In the genomic region with DNA sequence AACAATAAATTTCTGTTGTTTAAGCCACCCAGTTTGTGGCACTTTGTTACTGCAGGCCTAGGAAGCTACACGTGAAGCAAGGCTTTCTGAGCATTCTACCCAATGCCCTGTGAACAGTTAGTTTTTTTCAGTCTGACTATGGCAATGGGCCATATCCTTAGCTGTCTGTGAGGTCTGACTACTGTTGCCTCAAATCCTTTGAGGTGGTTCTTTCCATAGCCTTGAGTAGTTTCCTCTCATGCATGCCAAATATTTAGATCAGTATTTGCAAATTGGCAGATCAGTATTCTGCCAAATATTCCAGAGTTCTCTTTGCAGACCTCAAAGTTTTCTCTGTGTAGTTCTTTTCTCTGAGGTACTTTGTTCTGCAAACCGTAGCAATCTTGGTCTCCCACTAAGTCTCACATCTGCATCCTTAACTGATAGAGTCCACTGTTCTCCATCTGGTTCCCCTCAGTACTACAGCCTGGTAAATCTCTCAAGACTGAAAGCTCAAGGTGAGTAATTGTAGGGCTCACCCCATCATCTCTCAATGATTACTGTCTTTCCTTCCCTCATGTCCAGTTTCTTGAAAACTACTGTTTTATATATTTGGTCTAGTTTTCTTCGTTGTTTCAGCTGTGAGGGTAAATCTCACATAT, we compare ENCODE assay signal across 33 cellular contexts.
DNase-seq lines count a peak whose midpoint lies in the region; ATAC-seq, FAIRE-seq and TF ChIP-seq lines count a peak whose summit lies in the region.
"Had no signal": no experiment of that assay in that cellular context is flagged by ENCODE, and none has a peak within 500 bp of the region (broad histone marks: within the 10 kb centered on the region; RNA-seq: fewer than 3 reads in every experiment).

No MANE protein-coding gene starts in this region.

- TF ChIP-seq POLR2A in vagina (IDR thresholded peaks at IDR 0.05) (no peak), GM12892 (IDR thresholded peaks at IDR 0.05; ENCODE audit: low read depth, low read length) (no peak)

- no peaks in the 10 kb centered on the region for H3K36me3 ChIP-seq in thoracic aorta
- H3K36me3 ChIP-seq in vagina, result no peaks in the 10 kb centered on the region
- H3K36me3 ChIP-seq: cardiac muscle cell, gastrocnemius medialis, Peyer's patch, SJCRH30, upper lobe of right lung had no signal

- H3K9me3 ChIP-seq in thoracic aorta (no peaks in the 10 kb centered on the region), vagina (no peaks in the 10 kb centered on the region)
- H3K9me3 ChIP-seq: gastrocnemius medialis, Peyer's patch, psoas muscle, SJCRH30, upper lobe of right lung had no signal

- FAIRE-seq in GM12892 (lab: Jason Lieb, UNC), result no peak
- FAIRE-seq: HepG2 had no signal

- TF ChIP-seq CTCF in astrocyte of the spinal cord (IDR thresholded peaks at IDR 0.05; ENCODE audit: low read depth, low read length) (no peak), fibroblast of pulmonary artery (IDR thresholded peaks at IDR 0.05; ENCODE audit: low read length, missing control alignments) (no peak), thoracic aorta (IDR thresholded peaks at IDR 0.05) (no peak), vagina (IDR thresholded peaks at IDR 0.05) (no peak)

- H3K4me3 ChIP-seq in astrocyte of the spinal cord (ENCODE audit: low read depth, low read length), result no peak overlapping the region
- no peak overlapping the region for H3K4me3 ChIP-seq in fibroblast of pulmonary artery (replicated peaks; ENCODE audit: low read depth, low read length)
- H3K4me3 ChIP-seq in thoracic aorta, result no peak overlapping the region
- H3K4me3 ChIP-seq in vagina, result no peak overlapping the region
- H3K4me3 ChIP-seq: cardiac muscle cell, gastrocnemius medialis, lung, Peyer's patch, psoas muscle, SJCRH30, upper lobe of right lung had no signal

- H3K4me1 ChIP-seq in thoracic aorta (ENCODE audit: control insufficient read depth in 1 of 2, low read depth in 2 of 2), result no peaks in the 10 kb centered on the region
- no peaks in the 10 kb centered on the region for H3K4me1 ChIP-seq in vagina
- H3K4me1 ChIP-seq: gastrocnemius medialis, Peyer's patch, psoas muscle, SJCRH30, upper lobe of right lung had no signal

- DNase-seq in M059J (ENCODE audit: low read depth) (peak; percentile 7), astrocyte of the spinal cord (ENCODE audit: low read depth, low spot score) (peak; percentile 65), fibroblast of pulmonary artery (ENCODE audit: low read depth) (peak; percentile 26), thoracic aorta (ENCODE audit: low spot score) (no peak), vagina (ENCODE audit: extremely low spot score in 2 of 2) (no peak), GM12892 (ENCODE audit: insufficient read length) (no peak), DMS 273 (lab: John Stamatoyannopoulos, UW; ENCODE audit: unreplicated experiment) (no peak)
- DNase-seq: activated CD4-positive, alpha-beta T cell treated with anti-CD3 and anti-CD28 coated beads for 4 hours; activated CD8-positive, alpha-beta T cell treated with anti-CD3 and anti-CD28 coated beads, Interleukin-2, amount 10 ng/mL, durations not matched to agents 7 days and 5 days; activated naive CD4-positive, alpha-beta T cell treated with anti-CD3 and anti-CD28 coated beads, Interleukin-2, amount 10 ng/mL, durations not matched to agents 7 days and 5 days; amniotic stem cell; CD4-positive, alpha-beta memory T cell; cortex of kidney; effector memory CD4-positive, alpha-beta T cell; gastrocnemius medialis; H9; natural killer cell; NCI-H2107; NCI-H345; occipital lobe; Peyer's patch; psoas muscle; SJCRH30; substantia nigra; T-helper 9 cell; upper lobe of right lung had no signal

- ATAC-seq in thoracic aorta (ENCODE audit: insufficient number of reproducible peaks, low FRiP score, low read depth), result peak; percentile 20
- no peak for ATAC-seq in HG03039 (IDR thresholded peaks at IDR 0.05; ENCODE audit: unreplicated experiment)
- ATAC-seq: activated CD8-positive, alpha-beta T cell treated with anti-CD3 and anti-CD28 coated beads, Interleukin-2, amount 10 ng/mL, durations not matched to agents 7 days and 5 days; activated T-helper 17 cell treated with anti-CD3 and anti-CD28 coated beads, Interleukin-2, amount 50 U/mL, for 72 hours; gastrocnemius medialis; HepG2; natural killer cell; psoas muscle; stimulated activated effector memory CD8-positive, alpha-beta T cell treated with anti-CD3 and anti-CD28 coated beads, Interleukin-12 subunit alpha, Interleukin-12 subunit beta, amount 100 ng/mL, for 72 hours; upper lobe of right lung had no signal

- H3K27ac ChIP-seq in thoracic aorta, result no peak overlapping the region
- no peak overlapping the region for H3K27ac ChIP-seq in vagina
- H3K27ac ChIP-seq: cardiac muscle cell, gastrocnemius medialis, Peyer's patch, psoas muscle, SJCRH30, upper lobe of right lung, VCaP had no signal

- H3K27me3 ChIP-seq in thoracic aorta (replicated peaks; ENCODE audit: insufficient read depth) (no peaks in the 10 kb centered on the region), vagina (no peaks in the 10 kb centered on the region)
- H3K27me3 ChIP-seq: gastrocnemius medialis, Peyer's patch, SJCRH30, upper lobe of right lung had no signal

- in situ Hi-C loops in astrocyte of the spinal cord (cut with HindIII; ENCODE audit: low sequenced_read_pairs), result no loop called here

- intact Hi-C loops in vagina (cut with DNase I), result no loop called here

Comparison
In these comparisons a context has a peak if more than half of its experiments do, and no peak if none do; other contexts are left out.
1. DNase-seq: peak in M059J (single experiment), astrocyte of the spinal cord (single experiment) and fibroblast of pulmonary artery (single experiment); none in thoracic aorta (single experiment), vagina (0 of 2), GM12892 (single experiment) and DMS 273 (single experiment).